11 cellular contexts compared by ENCODE assay signal in the genomic region with DNA sequence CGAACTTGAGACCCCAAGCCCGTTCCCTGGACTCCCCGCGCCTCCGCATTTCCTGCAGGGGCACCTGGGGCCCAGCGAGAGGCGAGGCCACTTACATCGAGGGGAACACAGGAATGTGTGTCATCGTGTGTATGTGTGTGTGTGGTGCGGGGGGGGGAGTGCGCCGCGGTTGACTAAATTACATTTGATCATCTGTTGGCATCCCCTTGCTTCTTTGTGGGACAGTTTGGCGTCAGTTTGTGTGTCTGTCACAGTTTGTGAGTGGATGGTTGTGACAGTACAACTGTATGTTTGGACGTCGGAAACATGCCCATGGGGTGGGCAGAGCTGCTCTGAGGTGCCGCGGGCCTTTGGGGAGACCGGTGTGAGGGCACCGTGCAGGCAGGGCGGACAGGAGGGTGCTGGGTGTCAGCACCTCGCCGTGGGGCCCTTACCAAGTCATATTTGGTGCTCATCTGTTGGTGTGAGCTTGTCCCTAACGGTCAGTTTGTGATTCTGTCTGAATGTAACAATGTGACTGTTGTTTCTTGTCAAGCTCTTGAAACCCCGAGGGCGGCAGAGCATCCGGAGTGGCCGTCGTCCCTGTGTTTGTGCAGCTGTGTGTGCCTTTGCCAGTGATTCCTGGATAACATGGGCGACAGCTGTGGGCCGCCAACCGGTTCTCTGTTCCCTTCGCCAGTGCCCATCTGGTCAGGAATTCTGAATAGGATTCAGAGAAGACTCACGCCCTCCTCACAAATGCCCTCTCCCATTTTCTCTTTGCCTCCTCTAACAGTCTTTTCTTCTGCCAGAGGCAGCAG. TPM values are rescaled to one million over a fixed set of nuclear protein-coding genes. Genes with fewer than 3 reads are reported as not detected.
DNase-seq lines count a peak whose midpoint lies in the region; ATAC-seq and TF ChIP-seq lines count a peak whose summit lies in the region.
"Had no signal": no experiment of that assay in that cellular context is flagged by ENCODE, and none has a peak within 500 bp of the region (broad histone marks: within the 10 kb centered on the region; RNA-seq: fewer than 3 reads in every experiment).

No MANE protein-coding gene starts in this region.

- H3K4me1 Mint-ChIP-seq in brain: peaks cover 28% of the 10 kb centered on the region

- no peak overlapping the region for H3K27ac ChIP-seq in neuronal stem cell (replicated peaks; ENCODE audit: low read length)
- H3K27ac ChIP-seq: 22Rv1, ovary had no signal

- H3K18ac ChIP-seq in neuronal stem cell (ENCODE audit: low read length): peak overlapping the region; percentile 84

- no peak for TF ChIP-seq POLR2A in GM18505 (IDR thresholded peaks at IDR 0.05; ENCODE audit: borderline replicate concordance, extremely low read depth, insufficient read depth, insufficient read length)

- H3K9ac ChIP-seq in neuronal stem cell (ENCODE audit: low read depth, low read length, poor library complexity): no peak overlapping the region

- H2AK5ac ChIP-seq in neuronal stem cell (ENCODE audit: low read depth, low read length): no peak overlapping the region

- H3K36me3 Mint-ChIP-seq in brain: no peaks in the 10 kb centered on the region
- H3K36me3 Mint-ChIP-seq in activated naive CD4-positive, alpha-beta T cell treated with anti-CD3 and anti-CD28 coated beads, Interleukin-2, amount 50 U/mL, for 72 hours: no peaks in the 10 kb centered on the region

- H4K8ac ChIP-seq in neuronal stem cell (ENCODE audit: low read depth, low read length): no peak overlapping the region

- no peak overlapping the region for H3K27ac Mint-ChIP-seq in brain
- no peak overlapping the region for H3K27ac Mint-ChIP-seq in activated naive CD4-positive, alpha-beta T cell treated with anti-CD3 and anti-CD28 coated beads, Interleukin-2, amount 50 U/mL, for 72 hours

- peak overlapping the region in 1 of 2 donors; percentile 62 for H3K4me3 ChIP-seq in neuronal stem cell (ENCODE audit: low read length in 2 of 2)
- H3K4me3 ChIP-seq: ovary had no signal

- peaks cover 78% of the 10 kb centered on the region for H3K27me3 Mint-ChIP-seq in brain

- no CpG with 5 or more reads among the region's 34 CpGs for WGBS in neuronal stem cell (ENCODE audit: extremely low coverage in 2 of 2, insufficient read length in 2 of 2, insufficient replicate concordance in 1 of 2), 2 donors

- H2BK15ac ChIP-seq in neuronal stem cell (ENCODE audit: low read length): no peak overlapping the region

- no peak for ATAC-seq in GM18505 (IDR thresholded peaks at IDR 0.05; ENCODE audit: unreplicated experiment)
- ATAC-seq in activated naive CD4-positive, alpha-beta T cell treated with anti-CD3 and anti-CD28 coated beads, Interleukin-2, amount 50 U/mL, for 72 hours: no peak

- no peak overlapping the region for H4K91ac ChIP-seq in neuronal stem cell (ENCODE audit: low read depth, low read length, poor library complexity)

- no peak overlapping the region for H3K14ac ChIP-seq in neuronal stem cell (ENCODE audit: low read length)

- peak overlapping the region; percentile 50 for H2BK12ac ChIP-seq in neuronal stem cell (ENCODE audit: low read length)

- H3K36me3 ChIP-seq in neuronal stem cell (replicated peaks in 1 of 2; ENCODE audit: control insufficient read depth in 2 of 2, insufficient read depth in 2 of 2, low read length in 2 of 2): no peaks in the 10 kb centered on the region
- H3K36me3 ChIP-seq: ovary had no signal

- DNase-seq in NCI-H2081 (lab: John Stamatoyannopoulos, UW) (peak; percentile 41 to 68), NCI-H2081 treated with DMSO at 0.1 percent for 48 hours (lab: John Stamatoyannopoulos, UW) (no peak), NCI-H2029 (lab: John Stamatoyannopoulos, UW) (peak; percentile 62), neuronal stem cell (ENCODE audit: low spot score) (no peak)
- DNase-seq in activated naive CD4-positive, alpha-beta T cell treated with anti-CD3 and anti-CD28 coated beads, Interleukin-2, amount 50 U/mL, for 72 hours (ENCODE audit: low spot score in 2 of 2): no peak
- no peak for DNase-seq in stimulated activated CD4-positive, alpha-beta T cell treated with anti-CD3 and anti-CD28 coated beads, Interleukin-2, amount 100 ng/mL, for 48 hours
- DNase-seq: ovary; stimulated activated naive CD4-positive, alpha-beta T cell treated with Interleukin-2 at 50 U/mL for 16 hours had no signal

- H3K4me1 ChIP-seq in neuronal stem cell (ENCODE audit: control insufficient read depth in 2 of 2, insufficient read depth in 1 of 2, low read depth in 1 of 2, low read length in 2 of 2): peaks cover 0 to 6% of the 10 kb centered on the region in 2 donors

- TF ChIP-seq CTCF in brain (conservative IDR thresholded peaks at IDR 0.05): no peak

- peak overlapping the region; percentile 78 for H3K4me2 ChIP-seq in neuronal stem cell (ENCODE audit: insufficient read depth, low read length, poor library complexity, severe bottlenecking)

- H3K79me1 ChIP-seq in neuronal stem cell (ENCODE audit: low read depth, low read length): no peaks in the 10 kb centered on the region

- H3K9me3 Mint-ChIP-seq in brain: peaks cover 0 to 7% (median 0%) of the 10 kb centered on the region in 5 experiments
- H3K9me3 Mint-ChIP-seq in activated naive CD4-positive, alpha-beta T cell treated with anti-CD3 and anti-CD28 coated beads, Interleukin-2, amount 50 U/mL, for 72 hours: no peaks in the 10 kb centered on the region

- H3K23ac ChIP-seq in neuronal stem cell (ENCODE audit: low read depth, low read length, poor library complexity): peak overlapping the region; percentile 94

- H2AFZ ChIP-seq in neuronal stem cell (ENCODE audit: low read length): peak overlapping the region; percentile 56

- peaks cover 12 to 77% (median 25%) of the 10 kb centered on the region in 3 experiments for H3K27me3 ChIP-seq in neuronal stem cell (ENCODE audit: control insufficient read depth in 3 of 3, insufficient read depth in 3 of 3, low read depth in 1 of 3, low read length in 3 of 3)
- H3K27me3 ChIP-seq: ovary had no signal

- no peak overlapping the region for H3K4ac ChIP-seq in neuronal stem cell (ENCODE audit: low read length)

- H2BK120ac ChIP-seq in neuronal stem cell (ENCODE audit: low read depth, low read length): peak overlapping the region; percentile 30

- H2BK5ac ChIP-seq in neuronal stem cell (ENCODE audit: low read length): no peak overlapping the region

- peak overlapping the region in 4 of 5 experiments; percentile 13 to 58 (median 39) for H3K4me3 Mint-ChIP-seq in brain

- peaks cover 1 to 3% of the 10 kb centered on the region in 2 donors for H3K9me3 ChIP-seq in neuronal stem cell (replicated peaks in 1 of 2; ENCODE audit: control insufficient read depth in 2 of 2, insufficient read depth in 1 of 2, low read depth in 1 of 2, low read length in 2 of 2)
- H3K9me3 ChIP-seq: ovary had no signal

RNA-seq across cellular contexts. Expression of gene OPRD1, which starts 0.9 kb away (rescaled TPM):
- 1.9 TPM for polyA plus RNA-seq in brain (ENCODE audit: insufficient read depth, low read depth, low replicate concordance)
- polyA plus RNA-seq in neuronal stem cell (2013, experiment 1 of 2): 0.33 TPM
- 0.42 TPM for polyA plus RNA-seq in neuronal stem cell (2013, experiment 2 of 2)
- total RNA-seq in activated naive CD4-positive, alpha-beta T cell treated with anti-CD3 and anti-CD28 coated beads, Interleukin-2, amount 50 U/mL, for 72 hours: under 1 TPM in 1 of 2 donors, not detected in 1; 0.05 TPM
- polyA plus RNA-seq: ovary had no signal

Comparison
In these comparisons a context has a peak if more than half of its experiments do, and no peak if none do; other contexts are left out.
1. DNase-seq: peak in NCI-H2081 (2 of 2) and NCI-H2029 (single experiment); none in NCI-H2081 treated with DMSO at 0.1 percent for 48 hours (single experiment), neuronal stem cell (single experiment), activated naive CD4-positive, alpha-beta T cell treated with anti-CD3 and anti-CD28 coated beads, Interleukin-2, amount 50 U/mL, for 72 hours (0 of 2) and stimulated activated CD4-positive, alpha-beta T cell treated with anti-CD3 and anti-CD28 coated beads, Interleukin-2, amount 100 ng/mL, for 48 hours (0 of 2).